ENCODE assay signal across 8 cellular contexts in genomic region chr11:848988-849824, GRCh38. TPM values are rescaled to one million over a fixed set of nuclear protein-coding genes. Genes with fewer than 3 reads are reported as not detected.
DNase-seq lines count a peak whose midpoint lies in the region; ATAC-seq and TF ChIP-seq lines count a peak whose summit lies in the region.

No MANE protein-coding gene starts in this region.

- H3K36me3 Mint-ChIP-seq in GM23338 (ENCODE audit: low read depth) (no peaks in the 10 kb centered on the region), WTC11 (no peaks in the 10 kb centered on the region), glutamatergic neuron (ENCODE audit: unreplicated experiment) (no peaks in the 10 kb centered on the region), HFFc6 (ENCODE audit: low read depth) (no peaks in the 10 kb centered on the region)

- H3K4me1 Mint-ChIP-seq in GM23338 (peaks cover 28% of the 10 kb centered on the region), WTC11 (peaks cover 19% of the 10 kb centered on the region), glutamatergic neuron (ENCODE audit: low read depth, unreplicated experiment) (peaks cover 6% of the 10 kb centered on the region), HFFc6 (ENCODE audit: low read depth) (peaks cover 25% of the 10 kb centered on the region)

- TF ChIP-seq POLR2A in erythroblast (IDR thresholded peaks at IDR 0.05; ENCODE audit: low read length), result no peak

- peak; percentile 17 for ATAC-seq in GM23338
- ATAC-seq in WTC11, result peak; percentile 47
- no peak for ATAC-seq in GM19452 (IDR thresholded peaks at IDR 0.05; ENCODE audit: unreplicated experiment)

- H4K20me1 ChIP-seq in GM23338 (replicated peaks; ENCODE audit: insufficient read depth), result peaks cover 17% of the 10 kb centered on the region

- H3K27ac ChIP-seq in GM23338 (ENCODE audit: low read depth), result no peak overlapping the region

- H2AFZ ChIP-seq in GM23338, result no peak overlapping the region

- H3K4me1 ChIP-seq in GM23338 (ENCODE audit: insufficient read depth), result peaks cover 31% of the 10 kb centered on the region

- H3K27me3 Mint-ChIP-seq in GM23338 (ENCODE audit: insufficient read depth, low read depth, poor library complexity) (peaks cover 18% of the 10 kb centered on the region), WTC11 (ENCODE audit: low read depth) (no peaks in the 10 kb centered on the region), glutamatergic neuron (ENCODE audit: unreplicated experiment) (peaks cover 3% of the 10 kb centered on the region), HFFc6 (ENCODE audit: insufficient read depth) (peaks cover 2% of the 10 kb centered on the region)

- POLR2A ChIA-PET in AG04449 (lab: Yijun Ruan, JAX), result interaction anchor here (0.6 to 7.7 kb wide), 2 partner anchors 17 to 26 kb away, joined by 3 to 109 read pairs; partner anchors contain the start of genes CD151 and CRACR2B
- POLR2A ChIA-PET in WTC11 (lab: Charles Lee), result interaction anchor here (1.1 kb wide), 1 partner anchor 11 kb away, joined by 3 read pairs; no protein-coding TSS in a partner anchor

- H3K4me3 Mint-ChIP-seq in GM23338 (peak overlapping the region; percentile 66), WTC11 (peak overlapping the region; percentile 63), glutamatergic neuron (ENCODE audit: unreplicated experiment) (no peak overlapping the region), HFFc6 (no peak overlapping the region)

- H3K27ac Mint-ChIP-seq in GM23338 (no peak overlapping the region), WTC11 (no peak overlapping the region), glutamatergic neuron (ENCODE audit: unreplicated experiment) (no peak overlapping the region), HFFc6 (no peak overlapping the region)

- H3K9me3 Mint-ChIP-seq in GM23338 (no peaks in the 10 kb centered on the region), WTC11 (no peaks in the 10 kb centered on the region), glutamatergic neuron (ENCODE audit: unreplicated experiment) (peaks cover 2% of the 10 kb centered on the region), HFFc6 (no peaks in the 10 kb centered on the region)

- H3K36me3 ChIP-seq in GM23338 (ENCODE audit: insufficient read depth), result no peaks in the 10 kb centered on the region

- DNase-seq in AG04449 (ENCODE audit: low read depth, low spot score) (no peak), GM23338 (ENCODE audit: low spot score) (peak; percentile 84), WTC11 (ENCODE audit: low spot score) (peak; percentile 89), glutamatergic neuron (peak; percentile 86), erythroblast (lab: John Stamatoyannopoulos, UW) (no peak), HFFc6 (no peak)
- peak; percentile 19 for DNase-seq in stimulated activated naive CD4-positive, alpha-beta T cell treated with Interleukin-2 at 50 U/mL for 16 hours (lab: John Stamatoyannopoulos, UW)

- H3F3A ChIP-seq in GM23338 (replicated peaks; ENCODE audit: low read depth), result 0 out of 2 replicates have a peak, but pooled peaks cover 5% of the 10 kb centered on the region

- 0 out of 2 replicates have a peak, but pooled peaks cover 3% of the 10 kb centered on the region for H3K79me2 ChIP-seq in GM23338 (replicated peaks; ENCODE audit: insufficient read depth)

- H3K4me3 ChIP-seq in AG04449 (ENCODE audit: low read depth, low read length) (peak overlapping the region; percentile 48), GM23338 (peak overlapping the region; percentile 70)

- TF ChIP-seq CTCF in AG04449 (IDR thresholded peaks at IDR 0.05; ENCODE audit: insufficient read depth, low read length, missing control alignments), result no peak
- no peak for TF ChIP-seq CTCF in GM23338 (conservative IDR thresholded peaks at IDR 0.05; ENCODE audit: low read depth in 2 of 2)
- TF ChIP-seq CTCF in WTC11 (IDR thresholded peaks at IDR 0.05), result no peak
- no peak for TF ChIP-seq CTCF in glutamatergic neuron (IDR thresholded peaks at IDR 0.05; ENCODE audit: partially characterized antibody, unreplicated experiment)
- no peak for TF ChIP-seq CTCF in HFFc6 (IDR thresholded peaks at IDR 0.05)

- no peaks in the 10 kb centered on the region for H3K27me3 ChIP-seq in GM23338 (ENCODE audit: insufficient read depth)

- CTCF ChIA-PET in AG04449 (lab: Yijun Ruan, JAX) (interaction anchor here (0.5 to 3.5 kb wide), 10 partner anchors 10 to 726 kb away, joined by 3 to 58 read pairs (median 4); no protein-coding TSS in a partner anchor), WTC11 (lab: Charles Lee) (interaction anchor here (0.6 to 2.8 kb wide), 24 partner anchors 8 to 202 kb away, joined by 3 to 24 read pairs (median 4); partner anchors contain the start of genes CD151, CEND1, CHID1 and CRACR2B)

- H3K4me2 ChIP-seq in GM23338, result peak overlapping the region; percentile 90

- no peaks in the 10 kb centered on the region for H3K9me2 ChIP-seq in GM23338 (ENCODE audit: insufficient read depth)

TF ChIP-seq in GM23338, 12 proteins besides CTCF, POLR2A, EP300 and RAD21 (continues in another document):
- TF ChIP-seq JUNB (IDR thresholded peaks at IDR 0.05; ENCODE audit: unreplicated experiment), result no peak
- no peak for TF ChIP-seq STAT1 (IDR thresholded peaks at IDR 0.05; ENCODE audit: unreplicated experiment)

TF ChIP-seq in WTC11, 78 proteins besides CTCF, POLR2A, EP300 and RAD21 (continues in another document):
- TF ChIP-seq, protein P1, sequence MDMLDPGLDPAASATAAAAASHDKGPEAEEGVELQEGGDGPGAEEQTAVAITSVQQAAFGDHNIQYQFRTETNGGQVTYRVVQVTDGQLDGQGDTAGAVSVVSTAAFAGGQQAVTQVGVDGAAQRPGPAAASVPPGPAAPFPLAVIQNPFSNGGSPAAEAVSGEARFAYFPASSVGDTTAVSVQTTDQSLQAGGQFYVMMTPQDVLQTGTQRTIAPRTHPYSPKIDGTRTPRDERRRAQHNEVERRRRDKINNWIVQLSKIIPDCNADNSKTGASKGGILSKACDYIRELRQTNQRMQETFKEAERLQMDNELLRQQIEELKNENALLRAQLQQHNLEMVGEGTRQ (CRISPR knock-in tag; IDR thresholded peaks at IDR 0.05), result peak; percentile 8; the same call in 1 of the 2 replicates
- TF ChIP-seq KAT7 (CRISPR knock-in tag; IDR thresholded peaks at IDR 0.05; ENCODE audit: borderline replicate concordance) (no peak), ZNF423 (CRISPR knock-in tag; IDR thresholded peaks at IDR 0.05) (peak; percentile 58), NFE2L1 (CRISPR knock-in tag; IDR thresholded peaks at IDR 0.05) (no peak), MYBL2 (CRISPR knock-in tag; IDR thresholded peaks at IDR 0.05) (peak; percentile 16; the same call in 1 of the 2 replicates)
- TF ChIP-seq, protein P2, sequence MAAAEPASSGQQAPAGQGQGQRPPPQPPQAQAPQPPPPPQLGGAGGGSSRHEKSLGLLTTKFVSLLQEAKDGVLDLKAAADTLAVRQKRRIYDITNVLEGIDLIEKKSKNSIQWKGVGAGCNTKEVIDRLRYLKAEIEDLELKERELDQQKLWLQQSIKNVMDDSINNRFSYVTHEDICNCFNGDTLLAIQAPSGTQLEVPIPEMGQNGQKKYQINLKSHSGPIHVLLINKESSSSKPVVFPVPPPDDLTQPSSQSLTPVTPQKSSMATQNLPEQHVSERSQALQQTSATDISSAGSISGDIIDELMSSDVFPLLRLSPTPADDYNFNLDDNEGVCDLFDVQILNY (CRISPR knock-in tag; IDR thresholded peaks at IDR 0.05), result peak; percentile 34; the same call in 1 of the 2 replicates

RNA-seq across cellular contexts. Expression of gene TSPAN4, which starts 6.6 kb away (rescaled TPM):
- 145 and 150 TPM in 2 replicates for total RNA-seq in GM23338 (2014; rRNA removed; shearing (Covaris generic))
- 76.8 and 88.4 TPM in 2 replicates for polyA plus RNA-seq in GM23338 (2016; fragmentation: Nextera tagmentation; extraction: Ambion mirVana)
- total RNA-seq in WTC11 (2021), result 92.8 to 95.2 TPM (median 94.3 TPM) in 3 replicates
- 82.5 TPM for total RNA-seq in glutamatergic neuron (ENCODE audit: unreplicated experiment)
- total RNA-seq in HFFc6 (2021; fragmentation: NEBNext Ultra II Directional; extraction: Animal tissue kit (Norgen Biotek cat#: 25700)), result 100 to 1,000 TPM; 193 to 267 (median 212) TPM

RNA-seq across cellular contexts. Expression of gene POLR2L, which starts 6.9 kb away (rescaled TPM):
- 32.2 and 34.0 TPM in 2 replicates for total RNA-seq in GM23338 (2014; rRNA removed; shearing (Covaris generic))
- polyA plus RNA-seq in GM23338 (2016; fragmentation: Nextera tagmentation; extraction: Ambion mirVana), result 369 TPM in 2 replicates
- total RNA-seq in WTC11 (2021) (138 to 152 TPM (median 144 TPM) in 3 replicates), glutamatergic neuron (ENCODE audit: unreplicated experiment) (106 TPM)
- total RNA-seq in HFFc6 (2021; fragmentation: NEBNext Ultra II Directional; extraction: Animal tissue kit (Norgen Biotek cat#: 25700)), result 100 to 1,000 TPM; 439 to 504 (median 478) TPM

RNA-seq across cellular contexts. Expression of gene CD151, which starts 16.5 kb away (rescaled TPM):
- 109 and 119 TPM in 2 replicates for total RNA-seq in GM23338 (2014; rRNA removed; shearing (Covaris generic))
- 62.9 and 64.4 TPM in 2 replicates for polyA plus RNA-seq in GM23338 (2016; fragmentation: Nextera tagmentation; extraction: Ambion mirVana)
- total RNA-seq in WTC11 (2021) (115 to 127 TPM (median 116 TPM) in 3 replicates), glutamatergic neuron (ENCODE audit: unreplicated experiment) (346 TPM)
- 1,000 to 10,000 TPM in 1 of 6 experiments, 100 to 1,000 TPM in 5; 719 to 1,001 (median 755) TPM for total RNA-seq in HFFc6 (2021; fragmentation: NEBNext Ultra II Directional; extraction: Animal tissue kit (Norgen Biotek cat#: 25700))

RNA-seq across cellular contexts. Expression of gene CRACR2B, which starts 21.5 kb away (rescaled TPM):
- total RNA-seq in GM23338 (2014; rRNA removed; shearing (Covaris generic)), result 58.0 and 64.1 TPM in 2 replicates
- 55.9 and 59.4 TPM in 2 replicates for polyA plus RNA-seq in GM23338 (2016; fragmentation: Nextera tagmentation; extraction: Ambion mirVana)
- total RNA-seq in WTC11 (2021) (46.5 to 58.6 TPM (median 55.9 TPM) in 3 replicates), glutamatergic neuron (ENCODE audit: unreplicated experiment) (19.7 TPM)
- total RNA-seq in HFFc6 (2021; fragmentation: NEBNext Ultra II Directional; extraction: Animal tissue kit (Norgen Biotek cat#: 25700)), result 1 to 10 TPM in 4 of 6 experiments, under 1 TPM in 2; 0.63 to 2.2 (median 1.2) TPM

RNA-seq across cellular contexts. Expression of gene PNPLA2, which starts 30.5 kb away (rescaled TPM):
- total RNA-seq in GM23338 (2014; rRNA removed; shearing (Covaris generic)), result 33.4 and 45.6 TPM in 2 replicates
- polyA plus RNA-seq in GM23338 (2016; fragmentation: Nextera tagmentation; extraction: Ambion mirVana), result 31.1 and 32.3 TPM in 2 replicates
- total RNA-seq in WTC11 (2021) (66.5 to 83.4 TPM (median 81.9 TPM) in 3 replicates), glutamatergic neuron (ENCODE audit: unreplicated experiment) (32.3 TPM)
- total RNA-seq in HFFc6 (2021; fragmentation: NEBNext Ultra II Directional; extraction: Animal tissue kit (Norgen Biotek cat#: 25700)), result 100 to 1,000 TPM; 103 to 148 (median 130) TPM

Comparison
In these comparisons a context has a peak if more than half of its experiments do, and no peak if none do; other contexts are left out.
1. DNase-seq: peak in GM23338 (single experiment), WTC11 (single experiment), glutamatergic neuron (single experiment) and stimulated activated naive CD4-positive, alpha-beta T cell treated with Interleukin-2 at 50 U/mL for 16 hours (single experiment); none in AG04449 (single experiment), erythroblast (0 of 2) and HFFc6 (single experiment).
2. H3K4me3 Mint-ChIP-seq: peak in GM23338 (single experiment) and WTC11 (single experiment); none in glutamatergic neuron (single experiment) and HFFc6 (single experiment).